ENCODE assay signal across 33 cellular contexts in the genomic region with DNA sequence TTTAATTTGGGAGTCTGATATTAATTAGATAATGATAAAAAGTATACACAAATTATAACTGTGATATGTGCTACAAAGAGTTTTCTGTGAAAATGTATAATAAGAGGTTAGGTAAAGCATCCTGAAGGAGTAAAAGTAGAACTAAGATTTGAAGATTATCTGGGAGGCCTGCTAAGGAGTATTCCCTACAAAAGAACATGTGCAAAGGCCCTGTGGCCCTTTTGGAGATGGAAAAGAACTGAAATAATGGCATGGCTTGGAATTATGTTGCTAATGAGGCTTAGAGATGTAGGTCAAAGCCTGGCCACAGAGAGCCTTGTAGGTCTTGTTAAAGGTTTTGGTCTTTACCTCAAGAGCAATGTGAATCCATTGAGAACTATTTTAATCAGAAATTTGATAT.
"Had no signal": no experiment of that assay in that cellular context is flagged by ENCODE, and none has a peak within 500 bp of the region (broad histone marks: within the 10 kb centered on the region; RNA-seq: fewer than 3 reads in every experiment).

No MANE protein-coding gene starts in this region.

- DNase-seq: activated effector memory CD4-positive, alpha-beta T cell treated with anti-CD3 and anti-CD28 coated beads, Interleukin-2, amount 50 U/mL, for 16 hours; activated effector memory CD4-positive, alpha-beta T cell treated with Interleukin-2 at 50 U/mL for 16 hours; activated gamma-delta T cell; activated gamma-delta T cell treated with Interleukin-2 at 50 U/mL for 16 hours; activated naive CD4-positive, alpha-beta T cell; activated naive CD4-positive, alpha-beta T cell treated with anti-CD3 and anti-CD28 coated beads for 36 hours; activated naive CD4-positive, alpha-beta T cell treated with anti-CD3 and anti-CD28 coated beads, Interleukin-2, amount 10 ng/mL, durations not matched to agents 7 days and 5 days; activated naive CD4-positive, alpha-beta T cell treated with anti-CD3 and anti-CD28 coated beads, Interleukin-2, amount 50 U/mL, for 16 hours; activated naive CD4-positive, alpha-beta T cell treated with Interleukin-2 at 50 U/mL for 16 hours; activated naive CD8-positive, alpha-beta T cell treated with anti-CD3 and anti-CD28 coated beads for 36 hours; activated naive CD8-positive, alpha-beta T cell treated with anti-CD3 and anti-CD28 coated beads, Interleukin-2, amount 10 ng/mL, durations not matched to agents 7 days and 5 days; activated naive CD8-positive, alpha-beta T cell treated with anti-CD3 and anti-CD28 coated beads, Interleukin-2, amount 50 U/mL, for 24 hours; activated T-cell treated with anti-CD3 and anti-CD28 coated beads, Interleukin-2, amount 50 U/mL, for 24 hours; activated T-cell treated with anti-CD3 and anti-CD28 coated beads, Interleukin-2, amount 50 U/mL, for 4 hours; activated T-cell treated with anti-CD3 and anti-CD28 coated beads, Interleukin-2, amount 50 U/mL, for 48 hours; activated T-cell treated with anti-CD3 and anti-CD28 coated beads, Interleukin-2, amount 50 U/mL, for 72 hours; adrenal gland; amniotic stem cell; amygdala; anterior cingulate cortex; aorta; body of pancreas; brain microvascular endothelial cell; caudate nucleus; central memory CD4-positive, alpha-beta T cell; cerebellar nuclear complex had no signal

- H3K27me3 ChIP-seq: adrenal gland, ascending aorta, body of pancreas, brain microvascular endothelial cell, breast epithelium, cardiac muscle cell had no signal

- FAIRE-seq: astrocyte, bronchial epithelial cell had no signal

- ATAC-seq: activated naive CD4-positive, alpha-beta T cell treated with anti-CD3 and anti-CD28 coated beads, Interleukin-2, amount 50 U/mL, for 72 hours; activated naive CD8-positive, alpha-beta T cell treated with anti-CD3 and anti-CD28 coated beads, Interleukin-2, amount 50 U/mL, for 24 hours; activated T-cell treated with anti-CD3 and anti-CD28 coated beads, Interleukin-2, amount 50 U/mL, for 4 hours; activated T-cell treated with anti-CD3 and anti-CD28 coated beads, Interleukin-2, amount 50 U/mL, for 72 hours; activated T-helper 17 cell treated with anti-CD3 and anti-CD28 coated beads, Interleukin-2, amount 50 U/mL, for 72 hours; body of pancreas had no signal

- H3K9me3 ChIP-seq: adrenal gland, ascending aorta, body of pancreas, breast epithelium had no signal

- H3K4me3 ChIP-seq: adrenal gland, ascending aorta, body of pancreas, breast epithelium, cardiac muscle cell had no signal

- H3K4me1 ChIP-seq: adrenal gland, ascending aorta, body of pancreas, breast epithelium had no signal

- H3K36me3 ChIP-seq: adrenal gland, ascending aorta, brain microvascular endothelial cell, breast epithelium, cardiac muscle cell had no signal

- H3K27ac ChIP-seq: adrenal gland, ascending aorta, body of pancreas, brain microvascular endothelial cell, breast epithelium, cardiac muscle cell had no signal
